In the genomic region with DNA sequence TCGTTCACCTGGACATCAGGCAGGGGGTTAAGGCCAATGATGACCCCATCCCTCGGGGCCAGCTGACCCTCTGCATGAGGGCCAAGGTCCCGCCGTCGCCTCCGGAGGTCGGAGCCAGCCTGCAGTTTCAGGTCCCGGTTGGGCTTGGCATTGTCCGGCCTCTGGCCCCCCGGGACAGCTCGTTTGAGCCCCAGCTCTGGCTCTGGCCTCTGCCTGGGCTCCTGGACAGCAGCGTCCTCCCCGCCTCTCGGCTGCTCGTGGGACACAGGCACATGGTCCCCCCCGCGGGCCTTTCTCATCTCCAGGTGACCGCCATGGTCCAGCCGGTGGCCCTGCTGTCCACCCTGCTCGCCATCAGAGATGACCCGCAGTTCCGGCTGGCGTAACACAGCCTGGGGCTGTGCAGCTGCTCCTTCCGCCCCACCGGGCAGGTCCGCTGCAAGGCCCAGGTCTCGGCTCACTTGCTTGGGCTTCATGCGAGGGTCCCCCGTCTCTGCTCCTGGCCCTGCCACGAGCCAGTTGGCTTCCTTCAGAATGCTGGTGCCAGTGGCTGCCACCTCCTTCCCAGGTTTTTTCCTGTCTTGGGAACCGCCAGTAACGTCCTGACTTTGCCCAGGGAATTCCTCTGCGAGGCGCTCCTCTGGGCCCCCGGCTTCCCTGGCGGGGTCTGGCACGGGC, we compare ENCODE assay signal across 28 cellular contexts. TPM values are rescaled to one million over a fixed set of nuclear protein-coding genes. Genes with fewer than 3 reads are reported as not detected.
DNase-seq lines count a peak whose midpoint lies in the region; ATAC-seq and TF ChIP-seq lines count a peak whose summit lies in the region.
"Had no signal": no experiment of that assay in that cellular context is flagged by ENCODE, and none has a peak within 500 bp of the region (broad histone marks: within the 10 kb centered on the region; RNA-seq: fewer than 3 reads in every experiment).

No MANE protein-coding gene starts in this region.

- H3K9me3 Mint-ChIP-seq in endodermal cell, result no peaks in the 10 kb centered on the region
- H3K9me3 Mint-ChIP-seq: activated naive CD8-positive, alpha-beta T cell treated with anti-CD3 and anti-CD28 coated beads, Interleukin-2, amount 50 U/mL, for 24 hours; immature natural killer cell; neural crest cell; T-helper 1 cell treated with Interleukin-12 subunit alpha and Interleukin-12 subunit beta and Interleukin-4 antibody, amounts not matched to agents 30 μg/mL and 1 μg/mL, for 36 hours had no signal

- TF ChIP-seq POLR2A in HCT116 (IDR thresholded peaks at IDR 0.05; ENCODE audit: borderline replicate concordance, extremely low read depth, insufficient read depth, insufficient read length), result no peak

- TF ChIP-seq CTCF in HCT116 (IDR thresholded peaks at IDR 0.05 in 2 of 3, conservative IDR thresholded peaks at IDR 0.05 in 1 of 3; ENCODE audit: borderline replicate concordance in 1 of 3, insufficient read depth in 1 of 3, low read depth in 2 of 3, low read length in 2 of 3) (no peak), endodermal cell (conservative IDR thresholded peaks at IDR 0.05) (no peak), psoas muscle (IDR thresholded peaks at IDR 0.05) (no peak)

- ATAC-seq in HCT116 (no peak), psoas muscle (no peak), HG02642 (IDR thresholded peaks at IDR 0.05; ENCODE audit: poor library complexity, unreplicated experiment) (no peak)
- ATAC-seq: activated naive CD8-positive, alpha-beta T cell treated with anti-CD3 and anti-CD28 coated beads, Interleukin-2, amount 50 U/mL, for 24 hours had no signal

- RAD21 ChIA-PET in HCT116 (lab: Charles Lee; ENCODE audit: low non-redundant PET in 1 of 2, low total read pairs in 2 of 2, uncharacterized antibody in 2 of 2, unreplicated experiment in 2 of 2), result no interaction called here

- H2AFZ ChIP-seq in HCT116 (ENCODE audit: low read depth, low read length, poor library complexity, severe bottlenecking), result no peak overlapping the region
- H2AFZ ChIP-seq: parathyroid adenoma had no signal

- H3K4me3 ChIP-seq in BLaER1 treated with 17β-estradiol and CSF1 and Interleukin-3, amounts not matched to agents 10 nM and 100 nM, result no peak overlapping the region
- no peak overlapping the region for H3K4me3 ChIP-seq in HCT116 (replicated peaks in 1 of 2; ENCODE audit: low read depth in 1 of 2, low read length in 2 of 2)
- no peak overlapping the region for H3K4me3 ChIP-seq in endodermal cell (ENCODE audit: low read length)
- H3K4me3 ChIP-seq in psoas muscle, result no peak overlapping the region
- H3K4me3 ChIP-seq: coronary artery, MG63, SK-N-MC, tibial nerve had no signal

- peaks cover 4 to 87% (median 72%) of the 10 kb centered on the region in 11 experiments; a peak in 21 of 22 replicates for H4K20me1 ChIP-seq in BLaER1 treated with 17β-estradiol and CSF1 and Interleukin-3, amounts not matched to agents 10 nM and 100 nM
- no peaks in the 10 kb centered on the region for H4K20me1 ChIP-seq in HCT116 (ENCODE audit: insufficient read depth)

- H3K27me3 Mint-ChIP-seq in endodermal cell (ENCODE audit: insufficient read depth), result no peaks in the 10 kb centered on the region
- H3K27me3 Mint-ChIP-seq: activated CD8-positive, alpha-beta memory T cell treated with anti-CD3 and anti-CD28 coated beads, Interleukin-2, amount 10 ng/mL, durations not matched to agents 7 days and 5 days; activated naive CD8-positive, alpha-beta T cell treated with anti-CD3 and anti-CD28 coated beads, Interleukin-2, amount 50 U/mL, for 24 hours; CD4-positive, alpha-beta memory T cell had no signal

- POLR2A ChIA-PET in HCT116 (lab: Charles Lee), result no interaction called here

- no peak overlapping the region for H3K27ac Mint-ChIP-seq in endodermal cell
- H3K27ac Mint-ChIP-seq: activated CD8-positive, alpha-beta memory T cell treated with anti-CD3 and anti-CD28 coated beads, Interleukin-2, amount 10 ng/mL, durations not matched to agents 7 days and 5 days; immature natural killer cell had no signal

- H3K9me3 ChIP-seq in BLaER1 treated with 17β-estradiol and CSF1 and Interleukin-3, amounts not matched to agents 10 nM and 100 nM (replicated peaks in 1 of 11), result peaks cover 0 to 10% (median 0%) of the 10 kb centered on the region in 11 experiments; a peak in 6 of 22 replicates
- peaks cover 0 to 12% of the 10 kb centered on the region in 2 experiments; a peak in 1 of 4 replicates for H3K9me3 ChIP-seq in HCT116 (ENCODE audit: control insufficient read depth in 1 of 2, insufficient read depth in 1 of 2, low read depth in 1 of 2, low read length in 2 of 2)
- H3K9me3 ChIP-seq in endodermal cell (ENCODE audit: control insufficient read depth, low read length), result no peaks in the 10 kb centered on the region
- no peaks in the 10 kb centered on the region for H3K9me3 ChIP-seq in psoas muscle
- H3K9me3 ChIP-seq: MG63, tibial nerve had no signal

- no peak for TF ChIP-seq RAD21 in HCT116 (IDR thresholded peaks at IDR 0.05; ENCODE audit: low read depth)

- H3K4me1 ChIP-seq in BLaER1 treated with 17β-estradiol and CSF1 and Interleukin-3, amounts not matched to agents 10 nM and 100 nM, result peaks cover 5 to 54% (median 45%) of the 10 kb centered on the region in 10 experiments
- H3K4me1 ChIP-seq in HCT116 (ENCODE audit: control insufficient read depth in 1 of 2, insufficient read depth in 2 of 2, low read length in 2 of 2), result peaks cover under 1 to 13% of the 10 kb centered on the region in 2 experiments; a peak in 3 of 4 replicates
- no peaks in the 10 kb centered on the region for H3K4me1 ChIP-seq in endodermal cell (ENCODE audit: control insufficient read depth, insufficient read depth, low read length)
- H3K4me1 ChIP-seq in psoas muscle, result peaks cover under 1% of the 10 kb centered on the region
- H3K4me1 ChIP-seq: parathyroid adenoma had no signal

- CTCF ChIA-PET in HCT116 (lab: Charles Lee), result no interaction called here

- H3K4me2 ChIP-seq in BLaER1 treated with 17β-estradiol and CSF1 and Interleukin-3, amounts not matched to agents 10 nM and 100 nM, result peak overlapping the region in 7 of 11 experiments; percentile 15 to 59 (median 44); a peak in 11 of 22 replicates
- no peak overlapping the region for H3K4me2 ChIP-seq in HCT116 (ENCODE audit: low read length)

- peaks cover 22 to 62% (median 36%) of the 10 kb centered on the region in 11 experiments; a peak in 21 of 22 replicates for H3K36me3 ChIP-seq in BLaER1 treated with 17β-estradiol and CSF1 and Interleukin-3, amounts not matched to agents 10 nM and 100 nM
- peaks cover 6 to 24% of the 10 kb centered on the region in 2 experiments; a peak in 3 of 4 replicates for H3K36me3 ChIP-seq in HCT116 (ENCODE audit: control insufficient read depth in 1 of 2, insufficient read depth in 2 of 2, low read length in 2 of 2)
- peaks cover 9% of the 10 kb centered on the region for H3K36me3 ChIP-seq in endodermal cell (ENCODE audit: control insufficient read depth, insufficient read depth, low read length)
- H3K36me3 ChIP-seq in psoas muscle (ENCODE audit: insufficient read depth in 1 of 2, low read depth in 1 of 2), result peaks cover 0 to 22% of the 10 kb centered on the region in 2 donors

- no TSS peak for BruUV-seq in HCT116 (replicated peaks; lab: Mats Ljungman, UMichigan)

- DNase-seq in HCT116 (ENCODE audit: low read depth, low spot score), result no peak
- no peak for DNase-seq in endodermal cell
- DNase-seq in psoas muscle, result peak; percentile 19 to 50
- DNase-seq in AML-193 (lab: John Stamatoyannopoulos, UW), result no peak
- no peak for DNase-seq in Kasumi-1 (lab: John Stamatoyannopoulos, UW)
- DNase-seq: activated CD4-positive, CD25-positive, alpha-beta regulatory T cell; activated CD8-positive, alpha-beta memory T cell treated with anti-CD3 and anti-CD28 coated beads, Interleukin-2, amount 10 ng/mL, durations not matched to agents 7 days and 5 days; activated naive CD8-positive, alpha-beta T cell treated with anti-CD3 and anti-CD28 coated beads, Interleukin-2, amount 50 U/mL, for 24 hours; caudate nucleus; effector CD8-positive, alpha-beta T cell; EL; HCEC 1CT; immature natural killer cell; mesendoderm; NCI-H1105; NCI-H187 treated with DMSO at 0.1 percent for 48 hours; NCI-H2171; NCI-H510A had no signal

- intact Hi-C loops in HCT116 (cut with micrococcal nuclease), result no loop called here
- intact Hi-C loops in psoas muscle (cut with DNase I), result loop anchor here in 1 of 2 donors (10.0 kb wide), 1 partner anchor 221 kb away; no protein-coding TSS in a partner anchor

- no peak overlapping the region for H3K27ac ChIP-seq in BLaER1 treated with 17β-estradiol and CSF1 and Interleukin-3, amounts not matched to agents 10 nM and 100 nM
- H3K27ac ChIP-seq in HCT116 (ENCODE audit: low read depth, low read length), result no peak overlapping the region; the same call in 1 of the 2 replicates
- H3K27ac ChIP-seq in endodermal cell (ENCODE audit: low read depth, low read length), result peak overlapping the region; percentile 24
- no peak overlapping the region for H3K27ac ChIP-seq in psoas muscle
- H3K27ac ChIP-seq: coronary artery, parathyroid adenoma, tibial nerve had no signal

- no peaks in the 10 kb centered on the region for H3K4me1 Mint-ChIP-seq in endodermal cell

- no peaks in the 10 kb centered on the region for H3K9me2 ChIP-seq in HCT116 (ENCODE audit: insufficient read depth)

- peaks cover 15% of the 10 kb centered on the region for H3K36me3 Mint-ChIP-seq in endodermal cell (ENCODE audit: low read depth)

- H3K79me2 ChIP-seq in HCT116 (ENCODE audit: insufficient read depth, low read length), result peaks cover 18% of the 10 kb centered on the region

- H3K9ac ChIP-seq in BLaER1 treated with 17β-estradiol and CSF1 and Interleukin-3, amounts not matched to agents 10 nM and 100 nM, result peak overlapping the region in 5 of 11 experiments; percentile 1 to 27 (median 9); a peak in 3 of 22 replicates
- H3K9ac ChIP-seq in HCT116 (ENCODE audit: low read length), result no peak overlapping the region
- H3K9ac ChIP-seq in endodermal cell (ENCODE audit: extremely low read depth, low read length, poor library complexity, severe bottlenecking), result no peak overlapping the region
- H3K9ac ChIP-seq: parathyroid adenoma had no signal

- peaks cover 0 to 3% (median 0%) of the 10 kb centered on the region in 11 experiments; a peak in 2 of 22 replicates for H3K27me3 ChIP-seq in BLaER1 treated with 17β-estradiol and CSF1 and Interleukin-3, amounts not matched to agents 10 nM and 100 nM
- no peaks in the 10 kb centered on the region for H3K27me3 ChIP-seq in HCT116 (ENCODE audit: insufficient read depth, low read length)
- no peaks in the 10 kb centered on the region for H3K27me3 ChIP-seq in endodermal cell (ENCODE audit: control insufficient read depth, insufficient read depth, low read length, poor library complexity, severe bottlenecking)
- no peaks in the 10 kb centered on the region for H3K27me3 ChIP-seq in psoas muscle (ENCODE audit: insufficient read depth in 3 of 3, low read length in 2 of 3)
- H3K27me3 ChIP-seq: MG63, tibial nerve had no signal

- no peak overlapping the region for H3K4me3 Mint-ChIP-seq in endodermal cell
- H3K4me3 Mint-ChIP-seq: activated CD8-positive, alpha-beta memory T cell treated with anti-CD3 and anti-CD28 coated beads, Interleukin-2, amount 10 ng/mL, durations not matched to agents 7 days and 5 days; activated naive CD8-positive, alpha-beta T cell treated with anti-CD3 and anti-CD28 coated beads, Interleukin-2, amount 50 U/mL, for 24 hours; CD4-positive, alpha-beta memory T cell; immature natural killer cell; T-helper 1 cell treated with Interleukin-12 subunit alpha and Interleukin-12 subunit beta and Interleukin-4 antibody, amounts not matched to agents 30 μg/mL and 1 μg/mL, for 36 hours had no signal

- WGBS in endodermal cell (ENCODE audit: insufficient coverage in 1 of 2, insufficient read length in 1 of 2), 2 experiments, result 92 to 94% methylated on average over 29 to 37 of the region's 37 CpGs
- WGBS in psoas muscle, 3 donors, result 59 to 67% (median 67%) methylated on average over 35 to 37 of the region's 37 CpGs

RNA-seq across cellular contexts. Expression of a gene that starts 6.7 kb away (rescaled TPM):
- total RNA-seq in HCT116 (2021; ENCODE audit: unreplicated experiment) (102 TPM), endodermal cell (10 to 100 TPM; 42.7 to 48.7 TPM), psoas muscle (10 to 100 TPM; 45.6 to 58.5 (median 55.0) TPM)
- polyA plus RNA-seq in HCT116 (2012), result 193 and 202 TPM in 2 replicates
- polyA plus RNA-seq in endodermal cell (2013, experiment 1 of 2), result 60.9 TPM
- 52.0 TPM for polyA plus RNA-seq in endodermal cell (2013, experiment 2 of 2)
- polyA plus RNA-seq in psoas muscle, result 10 to 100 TPM; 42.4 to 63.8 (median 54.9) TPM

RNA-seq across cellular contexts. Expression of a gene that starts 6.9 kb away (rescaled TPM):
- total RNA-seq in HCT116 (2021; ENCODE audit: unreplicated experiment) (50.6 TPM), endodermal cell (10 to 100 TPM; 30.0 to 45.0 TPM), psoas muscle (10 to 100 TPM; 10.9 to 22.1 (median 11.8) TPM)
- 24.0 and 26.4 TPM in 2 replicates for polyA plus RNA-seq in HCT116 (2012)
- 24.6 TPM for polyA plus RNA-seq in endodermal cell (2013, experiment 1 of 2)
- polyA plus RNA-seq in endodermal cell (2013, experiment 2 of 2), result 21.1 TPM
- 10 to 100 TPM; 11.2 to 14.3 (median 13.6) TPM for polyA plus RNA-seq in psoas muscle

RNA-seq across cellular contexts. Expression of a gene that starts 23.0 kb away (rescaled TPM):
- 30.2 TPM for total RNA-seq in HCT116 (2021; ENCODE audit: unreplicated experiment)
- 28.5 and 28.9 TPM in 2 replicates for polyA plus RNA-seq in HCT116 (2012)
- 10 to 100 TPM; 23.2 to 28.0 TPM for total RNA-seq in endodermal cell
- polyA plus RNA-seq in endodermal cell (2013, experiment 1 of 2), result 30.3 TPM
- polyA plus RNA-seq in endodermal cell (2013, experiment 2 of 2), result 24.0 TPM
- total RNA-seq in psoas muscle, result 1 to 10 TPM; 3.7 to 8.6 (median 6.0) TPM
- polyA plus RNA-seq in psoas muscle, result 1 to 10 TPM; 4.6 to 5.7 (median 4.9) TPM

RNA-seq across cellular contexts. Expression of a gene that starts 49.3 kb away (rescaled TPM):
- total RNA-seq in HCT116 (2021; ENCODE audit: unreplicated experiment) (109 TPM), endodermal cell (10 to 100 TPM; 60.2 to 90.3 TPM), psoas muscle (10 to 100 TPM; 16.7 to 23.9 (median 18.6) TPM)
- polyA plus RNA-seq in HCT116 (2012), result 75.0 and 96.2 TPM in 2 replicates
- polyA plus RNA-seq in endodermal cell (2013, experiment 1 of 2), result 30.6 TPM
- polyA plus RNA-seq in endodermal cell (2013, experiment 2 of 2), result 33.5 TPM
- polyA plus RNA-seq in psoas muscle, result 10 to 100 TPM; 16.9 to 40.6 (median 33.0) TPM

Comparison
In these comparisons a context has a peak if more than half of its experiments do, and no peak if none do; other contexts are left out.
1. DNase-seq: peak in psoas muscle (2 of 2); none in HCT116 (single experiment), endodermal cell (single experiment), AML-193 (0 of 2) and Kasumi-1 (0 of 2).